Comparison of ENCODE assay signal across 22 cellular contexts in the genomic region with DNA sequence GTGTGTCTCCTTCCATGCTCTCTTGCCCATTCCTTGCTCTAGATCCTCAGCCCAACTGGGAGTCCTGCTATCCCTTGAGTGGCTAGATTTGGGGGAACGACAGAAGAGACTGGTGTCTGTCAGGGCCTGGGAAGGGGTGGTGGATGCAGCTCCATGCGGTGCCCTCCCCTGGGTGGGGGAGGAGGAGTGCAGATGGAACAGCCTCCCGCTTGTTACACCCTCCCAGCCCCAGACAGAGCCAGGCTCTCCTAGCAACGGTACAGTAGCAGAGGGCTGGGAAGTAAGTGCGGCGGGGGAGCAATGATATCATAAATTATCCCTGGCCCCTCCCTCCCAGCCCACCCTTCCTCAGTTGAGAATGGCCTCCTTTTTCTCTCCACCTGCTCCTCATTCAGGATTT. TPM values are rescaled to one million over a fixed set of nuclear protein-coding genes. Genes with fewer than 3 reads are reported as not detected.
"Had no signal": no experiment of that assay in that cellular context is flagged by ENCODE, and none has a peak within 500 bp of the region (broad histone marks: within the 10 kb centered on the region; RNA-seq: fewer than 3 reads in every experiment).

No MANE protein-coding gene starts in this region.

- H3K4me3 ChIP-seq: ascending aorta, cardiac muscle cell, coronary artery, gastroesophageal sphincter, hepatocyte, pancreas, testis, upper lobe of right lung had no signal

- ATAC-seq: effector memory CD8-positive, alpha-beta T cell; gastroesophageal sphincter; left ventricle myocardium superior; pancreas; stimulated activated naive CD8-positive, alpha-beta T cell treated with anti-CD3 and anti-CD28 coated beads, Interleukin-15, Interleukin-2, amounts not matched to agents 100 U/mL and 50 U/mL, for 24 hours; upper lobe of right lung had no signal

- H3K9me3 ChIP-seq: ascending aorta, gastroesophageal sphincter, pancreas, testis, upper lobe of right lung had no signal

- H3K27me3 ChIP-seq: ascending aorta, pancreas, testis had no signal

- H3K9me3 Mint-ChIP-seq: activated CD4-positive, alpha-beta memory T cell treated with anti-CD3 and anti-CD28 coated beads, Interleukin-2, amount 10 ng/mL, durations not matched to agents 7 days and 5 days; activated naive CD8-positive, alpha-beta T cell treated with anti-CD3 and anti-CD28 coated beads for 36 hours; effector memory CD8-positive, alpha-beta T cell had no signal

- H3K4me2 ChIP-seq: hepatocyte had no signal

- H3K4me1 ChIP-seq: ascending aorta, gastroesophageal sphincter, pancreas, testis, upper lobe of right lung had no signal

- H3K79me2 ChIP-seq: hepatocyte had no signal

- H3K27ac ChIP-seq: ascending aorta, cardiac muscle cell, coronary artery, epithelial cell of prostate, gastroesophageal sphincter, hepatocyte, pancreas, testis, upper lobe of right lung, VCaP had no signal

- H3K27ac Mint-ChIP-seq: activated CD4-positive, alpha-beta memory T cell treated with anti-CD3 and anti-CD28 coated beads, Interleukin-2, amount 10 ng/mL, durations not matched to agents 7 days and 5 days; activated naive CD8-positive, alpha-beta T cell treated with anti-CD3 and anti-CD28 coated beads for 36 hours; effector memory CD8-positive, alpha-beta T cell had no signal

- H3K36me3 Mint-ChIP-seq: activated naive CD8-positive, alpha-beta T cell treated with anti-CD3 and anti-CD28 coated beads for 36 hours had no signal

- H2AFZ ChIP-seq: hepatocyte had no signal

- H3K36me3 ChIP-seq: ascending aorta, cardiac muscle cell, gastroesophageal sphincter, pancreas, upper lobe of right lung had no signal

- H3K4me3 Mint-ChIP-seq: activated CD4-positive, alpha-beta memory T cell treated with anti-CD3 and anti-CD28 coated beads, Interleukin-2, amount 10 ng/mL, durations not matched to agents 7 days and 5 days; activated naive CD8-positive, alpha-beta T cell treated with anti-CD3 and anti-CD28 coated beads for 36 hours; effector memory CD8-positive, alpha-beta T cell had no signal

- DNase-seq: activated CD4-positive, alpha-beta memory T cell treated with anti-CD3 and anti-CD28 coated beads, Interleukin-2, amount 10 ng/mL, durations not matched to agents 7 days and 5 days; activated gamma-delta T cell treated with Interleukin-2 at 50 U/mL for 16 hours; activated naive CD8-positive, alpha-beta T cell treated with anti-CD3 and anti-CD28 coated beads for 36 hours; activated T-cell treated with anti-CD3 and anti-CD28 coated beads, Interleukin-2, amount 50 U/mL, for 48 hours; effector memory CD8-positive, alpha-beta T cell; kidney; left ventricle myocardium superior; pancreas; stimulated activated CD4-positive, alpha-beta T cell treated with anti-CD3 and anti-CD28 coated beads, Interleukin-4, amount 100 ng/mL, for 1 hour; stimulated activated CD8-positive, alpha-beta memory T cell treated with anti-CD3 and anti-CD28 coated beads, Interleukin-4, amount 100 ng/mL, for 48 hours; stimulated activated naive CD8-positive, alpha-beta T cell treated with anti-CD3 and anti-CD28 coated beads, Interleukin-15, Interleukin-2, amounts not matched to agents 100 U/mL and 50 U/mL, for 24 hours; testis; upper lobe of right lung had no signal

- H3K4me1 Mint-ChIP-seq: activated CD4-positive, alpha-beta memory T cell treated with anti-CD3 and anti-CD28 coated beads, Interleukin-2, amount 10 ng/mL, durations not matched to agents 7 days and 5 days had no signal

RNA-seq across cellular contexts. Expression of a gene that starts 37.2 kb away (rescaled TPM):
- total RNA-seq: activated CD4-positive, alpha-beta memory T cell treated with anti-CD3 and anti-CD28 coated beads, Interleukin-2, amount 10 ng/mL, durations not matched to agents 7 days and 5 days; activated naive CD8-positive, alpha-beta T cell treated with anti-CD3 and anti-CD28 coated beads for 36 hours; ascending aorta; cardiac muscle cell; gastroesophageal sphincter; left ventricle myocardium superior; mesenteric fat pad; upper lobe of right lung had no signal
- polyA plus RNA-seq: cardiac muscle cell, neural cell had no signal
